ENCODE assay signal across 8 cellular contexts in genomic region chr20:18466574-18466893, GRCh38. TPM values are rescaled to one million over a fixed set of nuclear protein-coding genes. Genes with fewer than 3 reads are reported as not detected.
DNase-seq lines count a peak whose midpoint lies in the region; ATAC-seq and TF ChIP-seq lines count a peak whose summit lies in the region.

No MANE protein-coding gene starts in this region.

- H3K9me3 ChIP-seq in tibial artery: no peaks in the 10 kb centered on the region

- H3K4me1 ChIP-seq in tibial artery: peaks cover 0 to 20% (median 14%) of the 10 kb centered on the region in 4 donors

- peak overlapping the region; percentile 99 for H3K4me3 ChIP-seq in astrocyte of the spinal cord (ENCODE audit: low read depth, low read length)
- peak overlapping the region; percentile 71 to 77 for H3K4me3 ChIP-seq in tibial artery

- TF ChIP-seq CTCF in astrocyte of the spinal cord (IDR thresholded peaks at IDR 0.05; ENCODE audit: low read depth, low read length) (no peak), tibial artery (IDR thresholded peaks at IDR 0.05) (no peak)

- in situ Hi-C loops in astrocyte of the spinal cord (cut with HindIII; ENCODE audit: low sequenced_read_pairs): no loop called here

- peaks cover 36% of the 10 kb centered on the region for H3K4me1 Mint-ChIP-seq in activated naive CD4-positive, alpha-beta T cell treated with anti-CD3 and anti-CD28 coated beads, Interleukin-2, amount 10 ng/mL, durations not matched to agents 7 days and 5 days

- peak overlapping the region; percentile 73 to 79 for H3K27ac ChIP-seq in tibial artery

- H3K36me3 ChIP-seq in tibial artery: peaks cover 0 to 18% (median 4%) of the 10 kb centered on the region in 3 donors

- DNase-seq in activated naive CD4-positive, alpha-beta T cell treated with anti-CD3 and anti-CD28 coated beads, Interleukin-2, amount 10 ng/mL, durations not matched to agents 7 days and 5 days: no peak
- no peak for DNase-seq in activated naive CD4-positive, alpha-beta T cell treated with Interleukin-2 at 50 U/mL for 16 hours
- DNase-seq in astrocyte of the spinal cord (ENCODE audit: low read depth, low spot score) (no peak), left colon (no peak), tibial artery (no peak), NCI-H446 (lab: John Stamatoyannopoulos, UW) (no peak), SKM-1 treated with dmso at 0.1 percent for 144 hours (lab: John Stamatoyannopoulos, UW; ENCODE audit: unreplicated experiment) (no peak)

- no peak overlapping the region for H3K27ac Mint-ChIP-seq in activated naive CD4-positive, alpha-beta T cell treated with anti-CD3 and anti-CD28 coated beads, Interleukin-2, amount 10 ng/mL, durations not matched to agents 7 days and 5 days

- H3K9me3 Mint-ChIP-seq in activated naive CD4-positive, alpha-beta T cell treated with anti-CD3 and anti-CD28 coated beads, Interleukin-2, amount 10 ng/mL, durations not matched to agents 7 days and 5 days: no peaks in the 10 kb centered on the region

- peaks cover 0 to 5% of the 10 kb centered on the region in 2 donors for H3K27me3 ChIP-seq in tibial artery

- intact Hi-C loops in left colon (cut with DNase I, micrococcal nuclease) (no loop called here), tibial artery (cut with DNase I; ENCODE audit: low total_unique reads) (loop anchor here (5.0 kb wide), 1 partner anchor 41 kb away; the partner anchor contains the start of gene SEC23B)

- H3K36me3 Mint-ChIP-seq in activated naive CD4-positive, alpha-beta T cell treated with anti-CD3 and anti-CD28 coated beads, Interleukin-2, amount 10 ng/mL, durations not matched to agents 7 days and 5 days: peaks cover 5% of the 10 kb centered on the region

- H3K4me3 Mint-ChIP-seq in activated naive CD4-positive, alpha-beta T cell treated with anti-CD3 and anti-CD28 coated beads, Interleukin-2, amount 10 ng/mL, durations not matched to agents 7 days and 5 days: peak overlapping the region; percentile 94

- peak; percentile 14 for ATAC-seq in HG03378 (IDR thresholded peaks at IDR 0.05; ENCODE audit: unreplicated experiment)
- peak; percentile 31 for ATAC-seq in left colon

- H3K27me3 Mint-ChIP-seq in activated naive CD4-positive, alpha-beta T cell treated with anti-CD3 and anti-CD28 coated beads, Interleukin-2, amount 10 ng/mL, durations not matched to agents 7 days and 5 days: peaks cover 5% of the 10 kb centered on the region

- CTCF ChIA-PET in activated naive CD4-positive, alpha-beta T cell treated with anti-CD3 and anti-CD28 coated beads, Interleukin-2, amount 10 ng/mL, durations not matched to agents 7 days and 5 days (lab: Charles Lee): interaction anchor here (1.3 kb wide), 1 partner anchor 31 kb away, joined by 3 read pairs; the partner anchor contains the start of gene RBBP9

RNA-seq across cellular contexts. Expression of gene DZANK1, which starts 0.3 kb away (rescaled TPM):
- total RNA-seq in left colon: 1 to 10 TPM; 1.6 to 1.8 TPM

RNA-seq across cellular contexts. Expression of gene POLR3F, which starts 0.7 kb away (rescaled TPM):
- total RNA-seq in left colon: 1 to 10 TPM; 4.5 to 4.7 TPM

RNA-seq across cellular contexts. Expression of gene RBBP9, which starts 30.5 kb away (rescaled TPM):
- 10 to 100 TPM; 10.4 to 12.6 TPM for total RNA-seq in left colon

RNA-seq across cellular contexts. Expression of gene SEC23B, which starts 41.2 kb away (rescaled TPM):
- total RNA-seq in left colon: 10 to 100 TPM; 54.1 to 55.5 TPM
